9 cellular contexts compared by ENCODE assay signal in genomic region chr1:109239580-109240068, GRCh38. TPM values are rescaled to one million over a fixed set of nuclear protein-coding genes. Genes with fewer than 3 reads are reported as not detected.
DNase-seq lines count a peak whose midpoint lies in the region; ATAC-seq and TF ChIP-seq lines count a peak whose summit lies in the region.
"Had no signal": no experiment of that assay in that cellular context is flagged by ENCODE, and none has a peak within 500 bp of the region (broad histone marks: within the 10 kb centered on the region; RNA-seq: fewer than 3 reads in every experiment).

No MANE protein-coding gene starts in this region.

- ATAC-seq in HG02678 (IDR thresholded peaks at IDR 0.05; ENCODE audit: unreplicated experiment) (peak; percentile 70), mucosa of descending colon (peak; percentile 79), GM21576 (IDR thresholded peaks at IDR 0.05; ENCODE audit: unreplicated experiment) (no peak)

- peak overlapping the region; percentile 45 for H3K27ac Mint-ChIP-seq in chondrocyte (ENCODE audit: unreplicated experiment)

- H3K4me3 ChIP-seq in OCI-LY3 (ENCODE audit: low read length): no peak overlapping the region
- no peak overlapping the region for H3K4me3 ChIP-seq in mucosa of descending colon

- no peaks in the 10 kb centered on the region for H3K9me3 Mint-ChIP-seq in chondrocyte (ENCODE audit: low read depth)
- H3K9me3 Mint-ChIP-seq: central memory CD8-positive, alpha-beta T cell had no signal

- H3K36me3 ChIP-seq in OCI-LY3 (replicated peaks; ENCODE audit: low read depth, low read length) (peaks cover 13% of the 10 kb centered on the region), mucosa of descending colon (ENCODE audit: low read depth) (no peaks in the 10 kb centered on the region)

- H3K9ac ChIP-seq in OCI-LY3 (ENCODE audit: low read length): no peak overlapping the region

- H3K27me3 Mint-ChIP-seq in chondrocyte (ENCODE audit: low read depth): no peaks in the 10 kb centered on the region
- H3K27me3 Mint-ChIP-seq: central memory CD8-positive, alpha-beta T cell had no signal

- H3K36me3 Mint-ChIP-seq in chondrocyte (ENCODE audit: low read depth): peaks cover 33% of the 10 kb centered on the region

- no peak overlapping the region for H3K27ac ChIP-seq in OCI-LY3 (ENCODE audit: low read length)

- no peak overlapping the region for H2AFZ ChIP-seq in OCI-LY3 (ENCODE audit: low read depth, low read length)

- intact Hi-C loops in mucosa of descending colon (cut with DNase I, micrococcal nuclease): no loop called here

- H4K20me1 ChIP-seq in OCI-LY3 (ENCODE audit: insufficient read depth, low read length): no peaks in the 10 kb centered on the region

- peaks cover 39% of the 10 kb centered on the region for H3K4me1 Mint-ChIP-seq in chondrocyte (ENCODE audit: low read depth)

- TF ChIP-seq CTCF in OCI-LY3 (IDR thresholded peaks at IDR 0.05; ENCODE audit: low read depth, low read length): peak; percentile 18
- TF ChIP-seq CTCF in chondrocyte (IDR thresholded peaks at IDR 0.05): peak; percentile 73
- no peak for TF ChIP-seq CTCF in mucosa of descending colon (IDR thresholded peaks at IDR 0.05)

- H3K4me1 ChIP-seq in OCI-LY3 (ENCODE audit: low read length) (no peaks in the 10 kb centered on the region), mucosa of descending colon (ENCODE audit: low read depth) (peaks cover 7% of the 10 kb centered on the region)

- H3K79me2 ChIP-seq in OCI-LY3 (ENCODE audit: low read length): no peaks in the 10 kb centered on the region

- H3K4me3 Mint-ChIP-seq in chondrocyte (ENCODE audit: unreplicated experiment): no peak overlapping the region
- H3K4me3 Mint-ChIP-seq: central memory CD8-positive, alpha-beta T cell had no signal

- no peaks in the 10 kb centered on the region for H3K9me3 ChIP-seq in OCI-LY3 (ENCODE audit: insufficient read depth, low read length)
- H3K9me3 ChIP-seq in mucosa of descending colon: no peaks in the 10 kb centered on the region

- H3K4me2 ChIP-seq in OCI-LY3 (ENCODE audit: low read length): no peak overlapping the region

- no peaks in the 10 kb centered on the region for H3K27me3 ChIP-seq in OCI-LY3 (ENCODE audit: low read depth, low read length)

- DNase-seq in NOMO-1 treated with DMSO at 0.1 percent for 48 hours (lab: John Stamatoyannopoulos, UW; ENCODE audit: unreplicated experiment) (peak; percentile 8), NOMO-1 treated with dmso at 0.1 percent for 144 hours (lab: John Stamatoyannopoulos, UW; ENCODE audit: unreplicated experiment) (no peak), chondrocyte (ENCODE audit: low spot score) (no peak), mucosa of descending colon (peak in 2 of 3 donors; percentile 43 to 45), superior temporal gyrus (ENCODE audit: extremely low spot score) (no peak)

RNA-seq across cellular contexts. Expression of gene CELSR2, which starts 9.7 kb away (rescaled TPM):
- total RNA-seq in chondrocyte (8.6 to 10.3 TPM (median 9.9 TPM) in 3 replicates), mucosa of descending colon (10 to 100 TPM in 1 of 3 donors, 1 to 10 TPM in 2; 2.8 to 14.7 (median 3.2) TPM)

RNA-seq across cellular contexts. Expression of gene SARS1, which starts 25.9 kb away (rescaled TPM):
- total RNA-seq in chondrocyte (127 to 354 TPM (median 348 TPM) in 3 replicates), mucosa of descending colon (100 to 1,000 TPM; 124 to 143 (median 125) TPM)

RNA-seq across cellular contexts. Expression of gene PSRC1, which starts 43.3 kb away (rescaled TPM):
- total RNA-seq in chondrocyte (4.3 to 6.6 TPM (median 6.5 TPM) in 3 replicates), mucosa of descending colon (1 to 10 TPM; 3.4 to 9.0 (median 4.2) TPM)

Comparison
In these comparisons a context has a peak if more than half of its experiments do, and no peak if none do; other contexts are left out.
1. DNase-seq: peak in NOMO-1 treated with DMSO at 0.1 percent for 48 hours (single experiment) and mucosa of descending colon (2 of 3); none in NOMO-1 treated with dmso at 0.1 percent for 144 hours (single experiment), chondrocyte (single experiment) and superior temporal gyrus (single experiment).